ENCODE assay signal across 23 cellular contexts in the genomic region with DNA sequence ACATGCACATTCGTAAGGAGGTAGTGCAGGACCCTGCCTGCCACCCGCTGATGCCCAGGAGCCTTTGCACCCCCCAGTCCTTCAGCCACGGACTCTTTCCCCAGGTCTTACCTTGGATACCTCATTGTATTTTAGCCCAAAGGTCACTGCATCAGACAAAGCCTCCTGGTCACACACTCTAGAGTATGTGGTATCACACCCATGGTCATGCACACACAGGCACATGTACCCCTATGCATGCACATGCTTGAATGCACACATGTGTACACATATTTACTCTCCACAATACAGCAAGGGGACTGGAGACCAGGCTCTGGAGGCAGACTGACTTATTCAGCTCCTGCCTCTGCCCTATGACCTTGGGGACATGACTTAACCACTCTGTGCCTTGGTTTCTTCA.
"Had no signal": no experiment of that assay in that cellular context is flagged by ENCODE, and none has a peak within 500 bp of the region (broad histone marks: within the 10 kb centered on the region; RNA-seq: fewer than 3 reads in every experiment).

No MANE protein-coding gene starts in this region.

- ATAC-seq: esophagus mucosa; gastrocnemius medialis; left lobe of liver; mucosa of descending colon; stimulated activated effector memory CD8-positive, alpha-beta T cell treated with anti-CD3 and anti-CD28 coated beads, Interleukin-12 subunit alpha, Interleukin-12 subunit beta, amount 100 ng/mL, for 72 hours had no signal

- H3K27ac ChIP-seq: colonic mucosa, epithelial cell of prostate, gastrocnemius medialis, prostate gland, right atrium auricular region, sigmoid colon, stomach, thyroid gland had no signal

- H3K4me3 ChIP-seq: colonic mucosa, gastrocnemius medialis, lung, mucosa of descending colon, prostate gland, right atrium auricular region, sigmoid colon, stomach, thyroid gland had no signal

- H3K4me3 Mint-ChIP-seq: dendritic cell treated with granulocyte-macrophage colony-stimulating factor and Interleukin-4, amounts not matched to agents 40 ng/mL and 50 ng/mL, for 4 days; endodermal cell; memory B cell; naive B cell; stimulated activated effector memory CD8-positive, alpha-beta T cell treated with anti-CD3 and anti-CD28 coated beads, Interleukin-12 subunit alpha, Interleukin-12 subunit beta, amount 100 ng/mL, for 72 hours had no signal

- H3K27ac Mint-ChIP-seq: dendritic cell treated with granulocyte-macrophage colony-stimulating factor and Interleukin-4, amounts not matched to agents 40 ng/mL and 50 ng/mL, for 4 days; endodermal cell; memory B cell; naive B cell; stimulated activated effector memory CD8-positive, alpha-beta T cell treated with anti-CD3 and anti-CD28 coated beads, Interleukin-12 subunit alpha, Interleukin-12 subunit beta, amount 100 ng/mL, for 72 hours had no signal

- H3K4me1 ChIP-seq: colonic mucosa, gastrocnemius medialis, prostate gland, right atrium auricular region, sigmoid colon, stomach, thyroid gland had no signal

- DNase-seq: colonic mucosa; effector CD8-positive, alpha-beta T cell; endodermal cell; gastrocnemius medialis; mucosa of descending colon; naive B cell; stimulated activated CD4-positive, alpha-beta T cell treated with anti-CD3 and anti-CD28 coated beads, Interleukin-2, amount 100 ng/mL, for 24 hours; stimulated activated CD4-positive, alpha-beta T cell treated with anti-CD3 and anti-CD28 coated beads, Interleukin-4, amount 100 ng/mL, for 24 hours; stimulated activated naive CD4-positive, alpha-beta T cell treated with Interleukin-2 at 50 U/mL for 16 hours; stomach; thyroid gland had no signal

- H3K9me3 ChIP-seq: colonic mucosa, gastrocnemius medialis, mucosa of descending colon, prostate gland, right atrium auricular region, sigmoid colon, stomach, thyroid gland had no signal

- H3K9me3 Mint-ChIP-seq: dendritic cell treated with granulocyte-macrophage colony-stimulating factor and Interleukin-4, amounts not matched to agents 40 ng/mL and 50 ng/mL, for 4 days; endodermal cell; memory B cell; stimulated activated effector memory CD8-positive, alpha-beta T cell treated with anti-CD3 and anti-CD28 coated beads, Interleukin-12 subunit alpha, Interleukin-12 subunit beta, amount 100 ng/mL, for 72 hours; type B pancreatic cell had no signal

- H3K4me1 Mint-ChIP-seq: endodermal cell, memory B cell had no signal

- FAIRE-seq: keratinocyte had no signal

- H3K36me3 ChIP-seq: colonic mucosa, gastrocnemius medialis, prostate gland, right atrium auricular region, sigmoid colon, stomach, thyroid gland had no signal

- H3K27me3 ChIP-seq: colonic mucosa, right atrium auricular region, thyroid gland had no signal

- H3K36me3 Mint-ChIP-seq: memory B cell; naive B cell; stimulated activated effector memory CD8-positive, alpha-beta T cell treated with anti-CD3 and anti-CD28 coated beads, Interleukin-12 subunit alpha, Interleukin-12 subunit beta, amount 100 ng/mL, for 72 hours; type B pancreatic cell had no signal
